ENCODE assay signal across 31 cellular contexts in genomic region chr22:26849575-26849974, GRCh38.
"Had no signal": no experiment of that assay in that cellular context is flagged by ENCODE, and none has a peak within 500 bp of the region (broad histone marks: within the 10 kb centered on the region; RNA-seq: fewer than 3 reads in every experiment).

No MANE protein-coding gene starts in this region.

- H3K4me1 ChIP-seq: colonic mucosa, esophagus squamous epithelium, gastroesophageal sphincter had no signal

- H3K9me3 ChIP-seq: ascending aorta, breast epithelium, colonic mucosa, esophagus squamous epithelium, gastroesophageal sphincter had no signal

- H3K4me3 ChIP-seq: ascending aorta, breast epithelium, cardiac muscle cell, colonic mucosa, esophagus squamous epithelium, gastroesophageal sphincter had no signal

- H3K36me3 ChIP-seq: ascending aorta, breast epithelium, cardiac muscle cell, colonic mucosa, esophagus squamous epithelium, gastroesophageal sphincter, WERI-Rb-1 had no signal

- DNase-seq: activated B cell treated with CpG ODN at 0.5 μM for 24 hours; activated CD4-positive, alpha-beta T cell treated with anti-CD3 and anti-CD28 coated beads for 48 hours; activated CD4-positive, alpha-beta T cell treated with anti-CD3 and anti-CD28 coated beads, Interleukin-2, amount 50 U/mL, for 1 hour; activated CD4-positive, alpha-beta T cell treated with anti-CD3 and anti-CD28 coated beads, Interleukin-2, amount 50 U/mL, for 48 hours; activated CD8-positive, alpha-beta memory T cell treated with anti-CD3 and anti-CD28 coated beads, Interleukin-2, amount 50 U/mL, for 4 hours; activated gamma-delta T cell; activated naive CD4-positive, alpha-beta T cell; activated naive CD4-positive, alpha-beta T cell treated with anti-CD3 and anti-CD28 coated beads, Interleukin-2, amount 10 ng/mL, durations not matched to agents 7 days and 5 days; activated naive CD8-positive, alpha-beta T cell treated with anti-CD3 and anti-CD28 coated beads, Interleukin-2, amount 10 ng/mL, durations not matched to agents 7 days and 5 days; activated T-cell treated with anti-CD3 and anti-CD28 coated beads, Interleukin-2, amount 50 U/mL, for 24 hours; activated T-cell treated with anti-CD3 and anti-CD28 coated beads, Interleukin-2, amount 50 U/mL, for 72 hours; central memory CD4-positive, alpha-beta T cell; cerebellar nuclear complex; colonic mucosa; effector memory CD4-positive, alpha-beta T cell; endodermal cell; erythroblast; esophagus squamous epithelium; foreskin melanocyte; T-helper 1 cell; T-helper 17 cell; T1000; WERI-Rb-1 had no signal

- H3K27ac ChIP-seq: ascending aorta, breast epithelium, cardiac muscle cell, colonic mucosa, esophagus squamous epithelium, gastroesophageal sphincter, WERI-Rb-1 had no signal

- H3K27ac Mint-ChIP-seq: activated B cell treated with CpG ODN at 0.5 μM for 24 hours; activated naive CD4-positive, alpha-beta T cell treated with anti-CD3 and anti-CD28 coated beads, Interleukin-2, amount 10 ng/mL, durations not matched to agents 7 days and 5 days; activated naive CD4-positive, alpha-beta T cell treated with anti-CD3 and anti-CD28 coated beads, Interleukin-2, amount 50 U/mL, for 72 hours; activated naive CD8-positive, alpha-beta T cell treated with anti-CD3 and anti-CD28 coated beads, Interleukin-2, amount 10 ng/mL, durations not matched to agents 7 days and 5 days; activated T-cell treated with anti-CD3 and anti-CD28 coated beads, Interleukin-2, amount 50 U/mL, for 24 hours; activated T-cell treated with anti-CD3 and anti-CD28 coated beads, Interleukin-2, amount 50 U/mL, for 72 hours; endodermal cell; T-helper 17 cell; T-helper 2 cell treated with Interferon-gamma antibody and Interleukin-4, amounts not matched to agents 5 μg/mL and 100 μg/mL, for 36 hours had no signal

- H3K4me3 Mint-ChIP-seq: activated B cell treated with CpG ODN at 0.5 μM for 24 hours; activated naive CD4-positive, alpha-beta T cell treated with anti-CD3 and anti-CD28 coated beads, Interleukin-2, amount 10 ng/mL, durations not matched to agents 7 days and 5 days; activated naive CD8-positive, alpha-beta T cell treated with anti-CD3 and anti-CD28 coated beads, Interleukin-2, amount 10 ng/mL, durations not matched to agents 7 days and 5 days; activated T-cell treated with anti-CD3 and anti-CD28 coated beads, Interleukin-2, amount 50 U/mL, for 24 hours; activated T-cell treated with anti-CD3 and anti-CD28 coated beads, Interleukin-2, amount 50 U/mL, for 72 hours; brain; endodermal cell; T-helper 17 cell; T-helper 2 cell treated with Interferon-gamma antibody and Interleukin-4, amounts not matched to agents 5 μg/mL and 100 μg/mL, for 36 hours had no signal

- H3K36me3 Mint-ChIP-seq: activated naive CD4-positive, alpha-beta T cell treated with anti-CD3 and anti-CD28 coated beads, Interleukin-2, amount 10 ng/mL, durations not matched to agents 7 days and 5 days; activated naive CD4-positive, alpha-beta T cell treated with anti-CD3 and anti-CD28 coated beads, Interleukin-2, amount 50 U/mL, for 72 hours; activated naive CD8-positive, alpha-beta T cell treated with anti-CD3 and anti-CD28 coated beads, Interleukin-2, amount 10 ng/mL, durations not matched to agents 7 days and 5 days; brain had no signal

- H3K27me3 ChIP-seq: ascending aorta, breast epithelium, cardiac muscle cell, colonic mucosa, esophagus squamous epithelium, gastroesophageal sphincter had no signal

- H3K9me3 Mint-ChIP-seq: activated B cell treated with CpG ODN at 0.5 μM for 24 hours; activated naive CD4-positive, alpha-beta T cell treated with anti-CD3 and anti-CD28 coated beads, Interleukin-2, amount 10 ng/mL, durations not matched to agents 7 days and 5 days; activated naive CD4-positive, alpha-beta T cell treated with anti-CD3 and anti-CD28 coated beads, Interleukin-2, amount 50 U/mL, for 72 hours; activated naive CD8-positive, alpha-beta T cell treated with anti-CD3 and anti-CD28 coated beads, Interleukin-2, amount 10 ng/mL, durations not matched to agents 7 days and 5 days; activated T-cell treated with anti-CD3 and anti-CD28 coated beads, Interleukin-2, amount 50 U/mL, for 24 hours; activated T-cell treated with anti-CD3 and anti-CD28 coated beads, Interleukin-2, amount 50 U/mL, for 72 hours; endodermal cell; T-helper 2 cell treated with Interferon-gamma antibody and Interleukin-4, amounts not matched to agents 5 μg/mL and 100 μg/mL, for 36 hours had no signal

- H3K4me1 Mint-ChIP-seq: T-helper 17 cell had no signal

- H3K27me3 Mint-ChIP-seq: activated B cell treated with CpG ODN at 0.5 μM for 24 hours; activated naive CD4-positive, alpha-beta T cell treated with anti-CD3 and anti-CD28 coated beads, Interleukin-2, amount 10 ng/mL, durations not matched to agents 7 days and 5 days; activated T-cell treated with anti-CD3 and anti-CD28 coated beads, Interleukin-2, amount 50 U/mL, for 24 hours; T-helper 17 cell had no signal

- ATAC-seq: activated CD4-positive, CD25-positive, alpha-beta regulatory T cell treated with anti-CD3 and anti-CD28 coated beads, Interleukin-2, amount 50 U/mL, for 24 hours; activated naive CD4-positive, alpha-beta T cell treated with anti-CD3 and anti-CD28 coated beads, Interleukin-2, amount 50 U/mL, for 72 hours; activated T-cell treated with anti-CD3 and anti-CD28 coated beads, Interleukin-2, amount 50 U/mL, for 72 hours; gastroesophageal sphincter; T-helper 17 cell had no signal
